ENCODE assay signal across 4 cellular contexts in the genomic region with DNA sequence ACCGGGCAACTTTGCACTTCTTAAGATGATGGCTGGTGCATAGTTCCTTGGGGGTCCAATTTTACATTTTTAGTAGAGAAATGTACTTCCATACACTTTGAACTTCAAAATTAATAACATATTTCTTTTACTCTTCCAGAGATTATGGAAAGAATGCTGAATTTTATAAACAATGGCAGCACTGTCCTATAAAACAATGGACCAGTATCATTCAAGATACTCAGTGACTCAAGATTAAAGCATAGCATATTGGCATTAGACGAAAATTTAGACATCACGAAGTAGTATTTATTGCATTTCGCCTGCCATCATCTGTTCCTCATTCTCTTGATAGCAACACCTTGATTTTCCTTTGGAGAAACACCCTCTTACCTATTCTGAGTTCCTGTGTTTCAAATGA.
"Had no signal": no experiment of that assay in that cellular context is flagged by ENCODE, and none has a peak within 500 bp of the region (broad histone marks: within the 10 kb centered on the region; RNA-seq: fewer than 3 reads in every experiment).

No MANE protein-coding gene starts in this region.

- DNase-seq: H7, HFFc6, IMR-90, KG1 had no signal
